Comparison of ENCODE assay signal across 18 cellular contexts in genomic region chr7:150409300-150410030, GRCh38. TPM values are rescaled to one million over a fixed set of nuclear protein-coding genes. Genes with fewer than 3 reads are reported as not detected.
DNase-seq lines count a peak whose midpoint lies in the region; ATAC-seq, FAIRE-seq and TF ChIP-seq lines count a peak whose summit lies in the region.
"Had no signal": no experiment of that assay in that cellular context is flagged by ENCODE, and none has a peak within 500 bp of the region (broad histone marks: within the 10 kb centered on the region; RNA-seq: fewer than 3 reads in every experiment).

No MANE protein-coding gene starts in this region.

- H3K9me3 ChIP-seq in H1 (ENCODE audit: insufficient read depth in 2 of 2, low read depth in 1 of 2, low read length in 1 of 2) = no peaks in the 10 kb centered on the region
- no peaks in the 10 kb centered on the region for H3K9me3 ChIP-seq in spleen
- H3K9me3 ChIP-seq: colonic mucosa had no signal

- no peak overlapping the region for H4K8ac ChIP-seq in H1 (ENCODE audit: extremely low read depth, insufficient read depth, low read length)

- no peak overlapping the region for H4K91ac ChIP-seq in H1 (replicated peaks; ENCODE audit: insufficient read length, low read length)

- H3K27ac Mint-ChIP-seq in activated T-cell treated with anti-CD3 and anti-CD28 coated beads, Interleukin-2, amount 50 U/mL, for 24 hours = peak overlapping the region; percentile 85
- peak overlapping the region; percentile 94 to 100 (median 98) for H3K27ac Mint-ChIP-seq in IgD-negative memory B cell

- H3K4me1 ChIP-seq in H1 (replicated peaks in 1 of 4; ENCODE audit: control insufficient read depth in 3 of 4, insufficient read depth in 4 of 4, low read length in 3 of 4) (peaks cover 10 to 18% (median 14%) of the 10 kb centered on the region in 4 experiments), spleen (peaks cover 15 to 49% (median 28%) of the 10 kb centered on the region in 6 donors)

- 0 out of 2 replicates have a peak overlapping the region, but pooled peaks have one; percentile 0 for H2BK15ac ChIP-seq in H1 (ENCODE audit: low read length)

- H2AK5ac ChIP-seq in H1 (ENCODE audit: low read depth, low read length) = no peak overlapping the region

- H3K4me1 Mint-ChIP-seq in activated T-cell treated with anti-CD3 and anti-CD28 coated beads, Interleukin-2, amount 50 U/mL, for 24 hours (ENCODE audit: low read depth) = peaks cover 37% of the 10 kb centered on the region
- peaks cover 14 to 24% (median 22%) of the 10 kb centered on the region in 3 donors for H3K4me1 Mint-ChIP-seq in IgD-negative memory B cell

- peaks cover 5% of the 10 kb centered on the region for H3K79me1 ChIP-seq in H1 (ENCODE audit: low read depth, low read length)

- H3K4me3 ChIP-seq in H1 (ENCODE audit: extremely low read depth in 1 of 4, insufficient read depth in 2 of 4, low read depth in 3 of 4, low read length in 4 of 4) (no peak overlapping the region), spleen (no peak overlapping the region)
- H3K4me3 ChIP-seq: colonic mucosa had no signal

- no peaks in the 10 kb centered on the region for H3K9me3 Mint-ChIP-seq in activated T-cell treated with anti-CD3 and anti-CD28 coated beads, Interleukin-2, amount 50 U/mL, for 24 hours
- peaks cover 0 to 2% (median 0%) of the 10 kb centered on the region in 3 donors for H3K9me3 Mint-ChIP-seq in IgD-negative memory B cell
- H3K9me3 Mint-ChIP-seq: type B pancreatic cell had no signal

- H3K36me3 ChIP-seq in H1 (ENCODE audit: control insufficient read depth in 2 of 4, insufficient read depth in 4 of 4, low read length in 3 of 4) (peaks cover 7 to 37% (median 15%) of the 10 kb centered on the region in 4 experiments), spleen (peaks cover 0 to 48% (median 18%) of the 10 kb centered on the region in 6 donors)
- H3K36me3 ChIP-seq: colonic mucosa had no signal

- peaks cover 0 to 3% of the 10 kb centered on the region in 2 experiments for H4K20me1 ChIP-seq in H1 (replicated peaks in 1 of 2; ENCODE audit: control insufficient read depth in 1 of 2, insufficient read depth in 2 of 2, low read length in 2 of 2)

- H3K9ac ChIP-seq in H1 (replicated peaks in 1 of 4; ENCODE audit: extremely low read depth in 1 of 4, low read depth in 3 of 4, low read length in 3 of 4) = no peak overlapping the region

- no peaks in the 10 kb centered on the region for H3K27me3 Mint-ChIP-seq in activated T-cell treated with anti-CD3 and anti-CD28 coated beads, Interleukin-2, amount 50 U/mL, for 24 hours
- peaks cover 3% of the 10 kb centered on the region for H3K27me3 Mint-ChIP-seq in IgD-negative memory B cell
- H3K27me3 Mint-ChIP-seq: type B pancreatic cell had no signal

- H3K27ac ChIP-seq in H1 (ENCODE audit: low read depth, low read length) = no peak overlapping the region
- peak overlapping the region in 6 of 8 donors; percentile 20 to 98 (median 96) for H3K27ac ChIP-seq in spleen
- H3K27ac ChIP-seq: colonic mucosa, HL-60, VCaP had no signal

- POLR2A ChIA-PET in H1 (lab: Charles Lee; ENCODE audit: partially characterized antibody) = interaction anchor here (0.7 to 14.9 kb wide), 7 partner anchors 8 to 672 kb away, joined by 3 to 170 read pairs (median 6); no protein-coding TSS in a partner anchor

- WGBS in H1 (ENCODE audit: extremely low coverage in 1 of 2, insufficient coverage in 1 of 2, insufficient read length in 1 of 2, insufficient replicate concordance in 2 of 2, low coverage in 1 of 2, low lambda C conversion rate in 2 of 2, missing lambda C conversion rate in 1 of 2), 2 experiments = 95% methylated on average over 10 of the region's 10 CpGs; no CpG with 5 or more reads in 1 of the 2 experiments
- WGBS in spleen, 5 donors = 81 to 89% (median 86%) methylated on average over 7 to 10 of the region's 10 CpGs

- H2BK12ac ChIP-seq in H1 (ENCODE audit: low read depth, low read length) = no peak overlapping the region

- no peak overlapping the region for H4K5ac ChIP-seq in H1 (ENCODE audit: insufficient read length, low read depth, low read length)

- H3K23me2 ChIP-seq in H1 (ENCODE audit: low read depth, low read length) = peaks cover 4% of the 10 kb centered on the region; the same call in 1 of the 2 replicates

- H3K27me3 ChIP-seq in H1 (replicated peaks in 1 of 4; ENCODE audit: control insufficient read depth in 3 of 4, extremely low read depth in 1 of 4, insufficient read depth in 3 of 4, low read length in 3 of 4) = no peaks in the 10 kb centered on the region
- H3K27me3 ChIP-seq in spleen (replicated peaks in 1 of 7) = no peaks in the 10 kb centered on the region
- H3K27me3 ChIP-seq: colonic mucosa had no signal

- no peak for DNase-seq in activated T-cell treated with anti-CD3 and anti-CD28 coated beads, Interleukin-2, amount 50 U/mL, for 24 hours
- no peak for DNase-seq in activated T-cell treated with anti-CD3 and anti-CD28 coated beads, Interleukin-2, amount 50 U/mL, for 1 hour
- no peak for DNase-seq in H1 (ENCODE audit: low read depth in 1 of 2, low spot score in 2 of 2)
- DNase-seq in spleen = no peak
- no peak for DNase-seq in iPS-NIHi11 (ENCODE audit: low spot score)
- DNase-seq: colonic mucosa, hypothalamus, NCI-H2029 treated with DMSO at 0.1 percent for 48 hours, NCI-H510A, SW 1271 had no signal

- no peak overlapping the region for H3K56ac ChIP-seq in H1 (replicated peaks; ENCODE audit: insufficient read length, low read depth, low read length)

- H3K14ac ChIP-seq in H1 (ENCODE audit: insufficient read length) = no peak overlapping the region

- no peak for TF ChIP-seq EP300 in H1 (IDR thresholded peaks at IDR 0.05; ENCODE audit: borderline replicate concordance in 1 of 2, low read depth in 2 of 2, low read length in 2 of 2)

- TF ChIP-seq CTCF in H1 (IDR thresholded peaks at IDR 0.05; ENCODE audit: control extremely low read depth in 1 of 3, insufficient read depth in 1 of 3, low read depth in 1 of 3, low read length in 3 of 3) = no peak
- TF ChIP-seq CTCF in spleen (IDR thresholded peaks at IDR 0.05 in 8 of 11, conservative IDR thresholded peaks at IDR 0.05 in 3 of 11) = no peak

- H3K4me3 Mint-ChIP-seq in activated T-cell treated with anti-CD3 and anti-CD28 coated beads, Interleukin-2, amount 50 U/mL, for 24 hours = no peak overlapping the region
- H3K4me3 Mint-ChIP-seq in IgD-negative memory B cell = peak overlapping the region in 3 of 4 donors; percentile 60 to 78 (median 77)

- no peak for TF ChIP-seq RAD21 in H1 (IDR thresholded peaks at IDR 0.05 in 1 of 2, conservative IDR thresholded peaks at IDR 0.05 in 1 of 2; ENCODE audit: low read depth in 2 of 2, low read length in 2 of 2)

- H2BK5ac ChIP-seq in H1 (ENCODE audit: low read depth, low read length) = no peak overlapping the region

- no peak overlapping the region for H3K4me2 ChIP-seq in H1 (ENCODE audit: insufficient read depth in 1 of 2, low read depth in 2 of 2, low read length in 2 of 2)

- H2BK20ac ChIP-seq in H1 (ENCODE audit: low read length) = no peak overlapping the region

- H3K79me2 ChIP-seq in H1 (ENCODE audit: control insufficient read depth in 1 of 2, insufficient read depth in 2 of 2, low read length in 2 of 2) = peaks cover 0 to 21% of the 10 kb centered on the region in 2 experiments; a peak in 2 of 4 replicates

- H3K4ac ChIP-seq in H1 (replicated peaks; ENCODE audit: insufficient read length, low read depth, low read length) = no peak overlapping the region

- H3K18ac ChIP-seq in H1 (ENCODE audit: extremely low read depth, low read length) = no peak overlapping the region

- H2AFZ ChIP-seq in H1 (ENCODE audit: low read length) = no peak overlapping the region

- FAIRE-seq in H1 (lab: Jason Lieb, UNC) = no peak

- peaks cover 35% of the 10 kb centered on the region for H3K36me3 Mint-ChIP-seq in activated T-cell treated with anti-CD3 and anti-CD28 coated beads, Interleukin-2, amount 50 U/mL, for 24 hours (ENCODE audit: low read depth)
- H3K36me3 Mint-ChIP-seq in IgD-negative memory B cell = peaks cover 18% of the 10 kb centered on the region

- ATAC-seq in GM21717 (IDR thresholded peaks at IDR 0.05; ENCODE audit: unreplicated experiment) (no peak), HG02885 (IDR thresholded peaks at IDR 0.05; ENCODE audit: poor library complexity, unreplicated experiment) (no peak)
- ATAC-seq: HCT116, Right ventricle myocardium inferior had no signal

- no peak overlapping the region for H3K23ac ChIP-seq in H1 (ENCODE audit: insufficient read length)

- H2BK120ac ChIP-seq in H1 (replicated peaks; ENCODE audit: low read depth, low read length) = no peak overlapping the region

- TF ChIP-seq POLR2A in H1 (IDR thresholded peaks at IDR 0.05; ENCODE audit: control extremely low read depth in 1 of 2, low read depth in 2 of 2, low read length in 2 of 2) = no peak
- no peak for TF ChIP-seq POLR2A in spleen (IDR thresholded peaks at IDR 0.05)

- CTCF ChIA-PET in H1 (lab: Charles Lee; ENCODE audit: partially characterized antibody) = interaction anchor here (1.1 to 1.4 kb wide), 3 partner anchors 9 to 43 kb away, joined by 3 read pairs; no protein-coding TSS in a partner anchor

- intact Hi-C loops in spleen (cut with DNase I; ENCODE audit: low total_unique reads) = no loop called here

RNA-seq across cellular contexts. Expression of gene ZNF775, which starts 30.3 kb away (rescaled TPM):
- polyA plus RNA-seq in IgD-negative memory B cell = 5.1 TPM
- total RNA-seq in H1 (2021; fragmentation: NEBNext Ultra II Directional; extraction: Animal tissue kit (Norgen Biotek cat#: 25700)) = 21.5 and 24.9 TPM in 2 replicates
- 13.6 and 22.5 TPM in 2 replicates for polyA plus RNA-seq in H1 (2011; rRNA removed)
- 23.8 TPM for polyA plus RNA-seq in H1 (2011; cell fraction: cytosol; rRNA removed)
- 26.9 TPM for polyA plus RNA-seq in H1 (2011; cell fraction: nucleus; rRNA removed)
- polyA plus RNA-seq in H1 (2012, experiment 1 of 2) = 12.3 to 21.8 TPM (median 20.3 TPM) in 4 replicates
- polyA plus RNA-seq in H1 (2012, experiment 2 of 2) = 13.0 TPM
- polyA plus RNA-seq in H1 (2013, experiment 1 of 2) = 9.1 TPM
- 8.5 TPM for polyA plus RNA-seq in H1 (2013, experiment 2 of 2)
- polyA minus RNA-seq in H1 (2011; rRNA and poly(A)+ RNA removed) = 2.5 and 2.9 TPM in 2 replicates
- polyA minus RNA-seq in H1 (2011; cell fraction: cytosol; rRNA and poly(A)+ RNA removed) = 21.4 TPM
- polyA minus RNA-seq in H1 (2011; cell fraction: nucleus; rRNA and poly(A)+ RNA removed) = 15.7 TPM
- 1 to 10 TPM; 2.2 to 5.7 (median 4.5) TPM for total RNA-seq in spleen
- polyA plus RNA-seq in spleen = 1 to 10 TPM; 2.0 to 2.9 (median 2.6) TPM

RNA-seq across cellular contexts. Expression of gene REPIN1, which starts 40.8 kb away (rescaled TPM):
- polyA plus RNA-seq in IgD-negative memory B cell (118 TPM), H1 (2011; rRNA removed) (98.6 and 147 TPM in 2 replicates), spleen (10 to 100 TPM; 47.9 to 75.7 (median 55.0) TPM)
- total RNA-seq in H1 (2021; fragmentation: NEBNext Ultra II Directional; extraction: Animal tissue kit (Norgen Biotek cat#: 25700)) = 125 and 130 TPM in 2 replicates
- polyA plus RNA-seq in H1 (2011; cell fraction: cytosol; rRNA removed) = 110 TPM
- polyA plus RNA-seq in H1 (2011; cell fraction: nucleus; rRNA removed) = 159 TPM
- polyA plus RNA-seq in H1 (2012, experiment 1 of 2) = 81.6 to 105 TPM (median 96.5 TPM) in 4 replicates
- polyA plus RNA-seq in H1 (2012, experiment 2 of 2) = 86.7 TPM
- 78.2 TPM for polyA plus RNA-seq in H1 (2013, experiment 1 of 2)
- polyA plus RNA-seq in H1 (2013, experiment 2 of 2) = 74.4 TPM
- polyA minus RNA-seq in H1 (2011; rRNA and poly(A)+ RNA removed) = 39.8 and 47.5 TPM in 2 replicates
- 55.6 TPM for polyA minus RNA-seq in H1 (2011; cell fraction: cytosol; rRNA and poly(A)+ RNA removed)
- polyA minus RNA-seq in H1 (2011; cell fraction: nucleus; rRNA and poly(A)+ RNA removed) = 72.6 TPM
- total RNA-seq in spleen = 100 to 1,000 TPM in 6 of 7 donors, 10 to 100 TPM in 1; 99.3 to 126 (median 114) TPM

RNA-seq across cellular contexts. Expression of gene GIMAP8, which starts 41.0 kb away (rescaled TPM):
- polyA plus RNA-seq in IgD-negative memory B cell (1.4 TPM), H1 (2011; rRNA removed) (not detected in 2 replicates), spleen (10 to 100 TPM; 10.9 to 27.3 (median 14.7) TPM)
- total RNA-seq in H1 (2021; fragmentation: NEBNext Ultra II Directional; extraction: Animal tissue kit (Norgen Biotek cat#: 25700)) = not detected in 2 replicates
- not detected for polyA plus RNA-seq in H1 (2011; cell fraction: cytosol; rRNA removed)
- not detected for polyA plus RNA-seq in H1 (2011; cell fraction: nucleus; rRNA removed)
- polyA plus RNA-seq in H1 (2012, experiment 1 of 2) = not detected in 4 replicates
- polyA plus RNA-seq in H1 (2012, experiment 2 of 2) = not detected
- not detected for polyA plus RNA-seq in H1 (2013, experiment 1 of 2)
- polyA plus RNA-seq in H1 (2013, experiment 2 of 2) = 0.02 TPM
- not detected in 2 replicates for polyA minus RNA-seq in H1 (2011; rRNA and poly(A)+ RNA removed)
- not detected for polyA minus RNA-seq in H1 (2011; cell fraction: cytosol; rRNA and poly(A)+ RNA removed)
- polyA minus RNA-seq in H1 (2011; cell fraction: nucleus; rRNA and poly(A)+ RNA removed) = 0.20 TPM
- total RNA-seq in spleen = 10 to 100 TPM; 47.6 to 96.0 (median 65.3) TPM
